19 cellular contexts compared by ENCODE assay signal in the genomic region with DNA sequence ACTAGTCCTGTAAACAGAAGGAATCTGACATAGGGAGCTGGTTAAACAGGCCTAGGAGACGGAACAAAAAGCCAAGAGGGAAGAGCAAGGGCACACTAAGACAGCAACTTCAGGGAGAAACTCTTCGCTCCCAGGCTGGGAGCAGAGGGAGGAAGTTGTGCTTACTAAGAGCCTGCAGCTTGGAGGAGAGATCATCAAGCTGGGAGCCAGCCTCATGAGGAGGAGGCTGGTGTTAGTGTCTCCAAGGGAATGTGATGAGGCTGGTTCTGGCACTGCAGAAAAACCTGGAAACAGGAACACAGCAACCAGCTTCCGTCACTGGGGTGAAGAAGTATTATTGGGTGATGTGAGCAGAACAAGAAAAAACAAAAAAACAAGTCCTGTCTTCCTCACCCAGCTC.
DNase-seq lines count a peak whose midpoint lies in the region; TF ChIP-seq lines count a peak whose summit lies in the region.
"Had no signal": no experiment of that assay in that cellular context is flagged by ENCODE, and none has a peak within 500 bp of the region (broad histone marks: within the 10 kb centered on the region; RNA-seq: fewer than 3 reads in every experiment).

No MANE protein-coding gene starts in this region.

- peak overlapping the region; percentile 68 for H2AFZ ChIP-seq in neural progenitor cell (replicated peaks)

- H3K27me3 ChIP-seq in neural progenitor cell, result no peaks in the 10 kb centered on the region

- no peak overlapping the region for H3K4me3 ChIP-seq in AG10803 (ENCODE audit: low read length)
- no peak overlapping the region for H3K4me3 ChIP-seq in neural progenitor cell
- H3K4me3 ChIP-seq: GM12878 had no signal

- no peaks in the 10 kb centered on the region for H3K36me3 Mint-ChIP-seq in neural progenitor cell
- no peaks in the 10 kb centered on the region for H3K36me3 Mint-ChIP-seq in activated T-cell treated with anti-CD3 and anti-CD28 coated beads, Interleukin-2, amount 50 U/mL, for 24 hours (ENCODE audit: low read depth)
- H3K36me3 Mint-ChIP-seq: CD14-positive monocyte had no signal

- H3K27ac ChIP-seq in neural progenitor cell, result no peak overlapping the region

- no peaks in the 10 kb centered on the region for H4K20me1 ChIP-seq in neural progenitor cell (ENCODE audit: low read depth)

- H3K4me2 ChIP-seq in neural progenitor cell, result no peak overlapping the region

- no peak overlapping the region for H3K9ac ChIP-seq in neural progenitor cell

- no peak overlapping the region for H3K4me3 Mint-ChIP-seq in neural progenitor cell
- H3K4me3 Mint-ChIP-seq in activated T-cell treated with anti-CD3 and anti-CD28 coated beads, Interleukin-2, amount 50 U/mL, for 24 hours, result no peak overlapping the region
- H3K4me3 Mint-ChIP-seq: B cell, CD14-positive monocyte had no signal

- TF ChIP-seq CTCF in AG10803 (conservative IDR thresholded peaks at IDR 0.05; ENCODE audit: low read length) (no peak), neural progenitor cell (IDR thresholded peaks at IDR 0.05) (no peak)

- H3K4me1 ChIP-seq in neural progenitor cell, result peaks cover 7% of the 10 kb centered on the region

- H3K36me3 ChIP-seq in neural progenitor cell, result no peaks in the 10 kb centered on the region

- peaks cover 2% of the 10 kb centered on the region for H3K27me3 Mint-ChIP-seq in neural progenitor cell (ENCODE audit: insufficient read depth, low read depth)
- H3K27me3 Mint-ChIP-seq in activated T-cell treated with anti-CD3 and anti-CD28 coated beads, Interleukin-2, amount 50 U/mL, for 24 hours, result no peaks in the 10 kb centered on the region
- H3K27me3 Mint-ChIP-seq: B cell had no signal

- no peaks in the 10 kb centered on the region for H3K9me3 ChIP-seq in neural progenitor cell (ENCODE audit: low read depth)

- peaks cover 2% of the 10 kb centered on the region for H3K9me3 Mint-ChIP-seq in neural progenitor cell
- peaks cover 12% of the 10 kb centered on the region for H3K9me3 Mint-ChIP-seq in activated T-cell treated with anti-CD3 and anti-CD28 coated beads, Interleukin-2, amount 50 U/mL, for 24 hours

- H3K4me1 Mint-ChIP-seq in neural progenitor cell, result peaks cover 39% of the 10 kb centered on the region
- no peaks in the 10 kb centered on the region for H3K4me1 Mint-ChIP-seq in activated T-cell treated with anti-CD3 and anti-CD28 coated beads, Interleukin-2, amount 50 U/mL, for 24 hours (ENCODE audit: low read depth)
- H3K4me1 Mint-ChIP-seq: B cell, CD14-positive monocyte had no signal

- peak overlapping the region; percentile 26 for H3K27ac Mint-ChIP-seq in neural progenitor cell
- H3K27ac Mint-ChIP-seq in activated T-cell treated with anti-CD3 and anti-CD28 coated beads, Interleukin-2, amount 50 U/mL, for 24 hours, result no peak overlapping the region
- H3K27ac Mint-ChIP-seq: B cell, CD14-positive monocyte had no signal

- no peaks in the 10 kb centered on the region for H3F3A ChIP-seq in neural progenitor cell (ENCODE audit: low read depth)

- DNase-seq in AG10803 (ENCODE audit: low read depth) (peak; percentile 1), HT1080 (ENCODE audit: low read depth) (peak; percentile 5), iPS-NIHi7 (ENCODE audit: extremely low spot score) (peak; percentile 11), neural progenitor cell (ENCODE audit: low spot score) (no peak), AML-193 (lab: John Stamatoyannopoulos, UW) (no peak), NOMO-1 treated with dmso at 0.1 percent for 144 hours (lab: John Stamatoyannopoulos, UW; ENCODE audit: unreplicated experiment) (no peak)
- DNase-seq in activated T-cell treated with anti-CD3 and anti-CD28 coated beads, Interleukin-2, amount 50 U/mL, for 24 hours, result no peak
- no peak for DNase-seq in activated effector memory CD4-positive, alpha-beta T cell treated with anti-CD3 and anti-CD28 coated beads, Interleukin-2, amount 50 U/mL, for 16 hours
- DNase-seq: 8988T, HCEC 1CT, Kasumi-1, NCI-H1694, NCI-H2081, NCI-H2171 treated with DMSO at 0.1 percent for 48 hours, NCI-H524 treated with DMSO at 0.1 percent for 48 hours, NCI-H82 had no signal

- no peaks in the 10 kb centered on the region for H3K79me2 ChIP-seq in neural progenitor cell (ENCODE audit: low read depth)

Comparison
In these comparisons a context has a peak if more than half of its experiments do, and no peak if none do; other contexts are left out.
1. DNase-seq: peak in AG10803 (single experiment), HT1080 (single experiment) and iPS-NIHi7 (single experiment); none in neural progenitor cell (single experiment), AML-193 (0 of 2), NOMO-1 treated with dmso at 0.1 percent for 144 hours (single experiment), activated T-cell treated with anti-CD3 and anti-CD28 coated beads, Interleukin-2, amount 50 U/mL, for 24 hours (single experiment) and activated effector memory CD4-positive, alpha-beta T cell treated with anti-CD3 and anti-CD28 coated beads, Interleukin-2, amount 50 U/mL, for 16 hours (single experiment).